ENCODE assay signal across 8 cellular contexts in genomic region chr13:39144941-39145533, GRCh38.
A peak's percentile ranks its signal among the peaks of the same experiment; 100 is the strongest.
DNase-seq lines count a peak whose midpoint lies in the region; ATAC-seq, FAIRE-seq and TF ChIP-seq lines count a peak whose summit lies in the region.

No MANE protein-coding gene starts in this region.

- H3K79me2 ChIP-seq in H1 (ENCODE audit: control insufficient read depth in 1 of 2, insufficient read depth in 2 of 2, low read length in 2 of 2): no peaks in the 10 kb centered on the region

- H3K4ac ChIP-seq in H1 (replicated peaks; ENCODE audit: insufficient read length, low read depth, low read length): no peak overlapping the region

- H2BK120ac ChIP-seq in H1 (replicated peaks; ENCODE audit: low read depth, low read length): no peak overlapping the region

- H2BK12ac ChIP-seq in H1 (ENCODE audit: low read depth, low read length): no peak overlapping the region

- peak; percentile 97 for FAIRE-seq in H1 (lab: Jason Lieb, UNC)

- no peak overlapping the region for H3K56ac ChIP-seq in H1 (replicated peaks; ENCODE audit: insufficient read length, low read depth, low read length)

- H3K4me3 ChIP-seq in RWPE2 (ENCODE audit: severe bottlenecking) (no peak overlapping the region), H1 (ENCODE audit: extremely low read depth in 1 of 4, insufficient read depth in 2 of 4, low read depth in 3 of 4, low read length in 4 of 4) (no peak overlapping the region), lung (no peak overlapping the region), transverse colon (no peak overlapping the region)

- WGBS in H1 (ENCODE audit: extremely low coverage in 1 of 2, insufficient coverage in 1 of 2, insufficient read length in 1 of 2, insufficient replicate concordance in 2 of 2, low coverage in 1 of 2, low lambda C conversion rate in 2 of 2, missing lambda C conversion rate in 1 of 2), 2 experiments: 35% methylated on average over 8 of the region's 8 CpGs; no CpG with 5 or more reads in 1 of the 2 experiments
- 22 to 24% methylated on average over 8 of the region's 8 CpGs for WGBS in lung, 2 donors
- WGBS in transverse colon (ENCODE audit: low coverage in 1 of 2), 2 donors: 20 to 22% methylated on average over 3 to 8 of the region's 8 CpGs

- DNase-seq in EH (ENCODE audit: low read depth): peak; percentile 64
- DNase-seq in HEK293T (ENCODE audit: extremely low spot score): peak; percentile 68
- DNase-seq in RWPE2 (ENCODE audit: low spot score): no peak
- peak; percentile 31 to 55 for DNase-seq in H1 (ENCODE audit: low read depth in 1 of 2, low spot score in 2 of 2)
- DNase-seq in lung (ENCODE audit: low spot score): no peak
- DNase-seq in transverse colon: peak; percentile 33

- no peak overlapping the region for H2BK15ac ChIP-seq in H1 (ENCODE audit: low read length)

- H3K36me3 ChIP-seq in RWPE2 (ENCODE audit: low read depth) (no peaks in the 10 kb centered on the region), H1 (ENCODE audit: control insufficient read depth in 2 of 4, insufficient read depth in 4 of 4, low read length in 3 of 4) (no peaks in the 10 kb centered on the region), lung (ENCODE audit: control insufficient read depth in 2 of 2, insufficient read depth in 2 of 2, low read length in 2 of 2) (no peaks in the 10 kb centered on the region), transverse colon (no peaks in the 10 kb centered on the region)

- H4K91ac ChIP-seq in H1 (replicated peaks; ENCODE audit: insufficient read length, low read length): no peak overlapping the region

- H3K27me3 ChIP-seq in RWPE2 (ENCODE audit: insufficient read depth, poor library complexity, severe bottlenecking) (peaks cover 24% of the 10 kb centered on the region), H1 (replicated peaks in 1 of 4; ENCODE audit: control insufficient read depth in 3 of 4, extremely low read depth in 1 of 4, insufficient read depth in 3 of 4, low read length in 3 of 4) (no peaks in the 10 kb centered on the region; a peak in 1 of 7 replicates), lung (ENCODE audit: control insufficient read depth, insufficient read depth) (no peaks in the 10 kb centered on the region), transverse colon (peaks cover 8% of the 10 kb centered on the region)

- H2BK5ac ChIP-seq in H1 (ENCODE audit: low read depth, low read length): no peak overlapping the region

- no peaks in the 10 kb centered on the region for H3K79me1 ChIP-seq in H1 (ENCODE audit: low read depth, low read length)

- no peak overlapping the region for H3K23ac ChIP-seq in H1 (ENCODE audit: insufficient read length)

- H3K9ac ChIP-seq in H1 (replicated peaks in 1 of 4; ENCODE audit: extremely low read depth in 1 of 4, low read depth in 3 of 4, low read length in 3 of 4): no peak overlapping the region

- H3K9me3 ChIP-seq in RWPE2 (ENCODE audit: severe bottlenecking) (no peaks in the 10 kb centered on the region), H1 (ENCODE audit: insufficient read depth in 2 of 2, low read depth in 1 of 2, low read length in 1 of 2) (no peaks in the 10 kb centered on the region), lung (ENCODE audit: control insufficient read depth in 2 of 2, insufficient read depth in 1 of 2, low read length in 1 of 2) (no peaks in the 10 kb centered on the region), transverse colon (no peaks in the 10 kb centered on the region)

- H3K14ac ChIP-seq in H1 (ENCODE audit: insufficient read length): no peak overlapping the region

- H3K27ac ChIP-seq in RWPE2 (ENCODE audit: poor library complexity, severe bottlenecking): no peak overlapping the region
- H3K27ac ChIP-seq in H1 (ENCODE audit: low read depth, low read length): no peak overlapping the region
- no peak overlapping the region for H3K27ac ChIP-seq in lung (ENCODE audit: low read depth in 1 of 2, low read length in 1 of 2)
- H3K27ac ChIP-seq in transverse colon: no peak overlapping the region

- no peak overlapping the region for H3K18ac ChIP-seq in H1 (ENCODE audit: extremely low read depth, low read length)

- H4K5ac ChIP-seq in H1 (ENCODE audit: insufficient read length, low read depth, low read length): no peak overlapping the region

- TF ChIP-seq RAD21 in H1 (IDR thresholded peaks at IDR 0.05 in 1 of 2, conservative IDR thresholded peaks at IDR 0.05 in 1 of 2; ENCODE audit: low read depth in 2 of 2, low read length in 2 of 2): peak; percentile 87 to 92

- no peak overlapping the region for H3K4me2 ChIP-seq in H1 (ENCODE audit: insufficient read depth in 1 of 2, low read depth in 2 of 2, low read length in 2 of 2)

- ATAC-seq in RWPE2 (ENCODE audit: low read depth): peak; percentile 22; the same call in 1 of the 3 replicates
- ATAC-seq in lung (ENCODE audit: insufficient read depth, low FRiP score): no peak
- ATAC-seq in GM21723 (IDR thresholded peaks at IDR 0.05; ENCODE audit: unreplicated experiment): no peak
- no peak for ATAC-seq in HG03135 (IDR thresholded peaks at IDR 0.05; ENCODE audit: unreplicated experiment)

- TF ChIP-seq POLR2A in H1 (IDR thresholded peaks at IDR 0.05; ENCODE audit: control extremely low read depth in 1 of 2, low read depth in 2 of 2, low read length in 2 of 2) (no peak), transverse colon (IDR thresholded peaks at IDR 0.05) (no peak)

- intact Hi-C loops in transverse colon (cut with DNase I; ENCODE audit: low total_unique reads): loop anchor here (5.0 kb wide), 1 partner anchor 472 kb away; no protein-coding TSS in a partner anchor

- H2BK20ac ChIP-seq in H1 (ENCODE audit: low read length): no peak overlapping the region

- H3K23me2 ChIP-seq in H1 (ENCODE audit: low read depth, low read length): no peaks in the 10 kb centered on the region

- TF ChIP-seq EP300 in H1 (IDR thresholded peaks at IDR 0.05; ENCODE audit: borderline replicate concordance in 1 of 2, low read depth in 2 of 2, low read length in 2 of 2) (no peak), transverse colon (IDR thresholded peaks at IDR 0.05; ENCODE audit: low read depth) (no peak)

- POLR2A ChIA-PET in HEK293T (lab: Yijun Ruan, JAX): no interaction called here
- POLR2A ChIA-PET in H1 (lab: Charles Lee; ENCODE audit: partially characterized antibody): no interaction called here

- no peaks in the 10 kb centered on the region for H4K20me1 ChIP-seq in H1 (replicated peaks in 1 of 2; ENCODE audit: control insufficient read depth in 1 of 2, insufficient read depth in 2 of 2, low read length in 2 of 2)

- H2AFZ ChIP-seq in H1 (ENCODE audit: low read length): no peak overlapping the region

- H3K4me1 ChIP-seq in RWPE2 (ENCODE audit: insufficient read depth, poor library complexity, severe bottlenecking) (peaks cover 4% of the 10 kb centered on the region), H1 (replicated peaks in 1 of 4; ENCODE audit: control insufficient read depth in 3 of 4, insufficient read depth in 4 of 4, low read length in 3 of 4) (peaks cover 0 to 4% (median 0%) of the 10 kb centered on the region in 4 experiments; a peak in 2 of 7 replicates), lung (ENCODE audit: control insufficient read depth in 2 of 2, insufficient read depth in 2 of 2, low read length in 2 of 2) (no peaks in the 10 kb centered on the region), transverse colon (no peaks in the 10 kb centered on the region)

- no peak overlapping the region for H2AK5ac ChIP-seq in H1 (ENCODE audit: low read depth, low read length)

- in situ Hi-C loops in transverse colon (cut with MboI; ENCODE audit: low pct_ligation_motif_present in 1 of 4, low pct_unique_long_range_greater_than_20kb in 1 of 4, low sequenced_read_pairs in 3 of 4): loop anchor here (10.0 kb wide), 1 partner anchor 470 kb away; no protein-coding TSS in a partner anchor

- H4K8ac ChIP-seq in H1 (ENCODE audit: extremely low read depth, insufficient read depth, low read length): no peak overlapping the region

- TF ChIP-seq CTCF in RWPE2 (IDR thresholded peaks at IDR 0.05; ENCODE audit: poor library complexity, severe bottlenecking): peak; percentile 87
- TF ChIP-seq CTCF in H1 (IDR thresholded peaks at IDR 0.05; ENCODE audit: control extremely low read depth in 1 of 3, insufficient read depth in 1 of 3, low read depth in 1 of 3, low read length in 3 of 3): peak; percentile 50 to 85 (median 70)
- TF ChIP-seq CTCF in lung (IDR thresholded peaks at IDR 0.05; ENCODE audit: control extremely low read depth, extremely low read depth): peak; percentile 56
- peak; percentile 51 to 62 (median 56) for TF ChIP-seq CTCF in transverse colon (IDR thresholded peaks at IDR 0.05)

- CTCF ChIA-PET in HEK293T (lab: Yijun Ruan, JAX) (interaction anchor here (0.6 to 2.3 kb wide), 8 partner anchors 11 to 471 kb away, joined by 3 to 15 read pairs (median 3); no protein-coding TSS in a partner anchor), H1 (lab: Charles Lee; ENCODE audit: partially characterized antibody) (interaction anchor here (0.7 to 4.4 kb wide), 38 partner anchors 10 to 750 kb away, joined by 3 to 50 read pairs (median 4); no protein-coding TSS in a partner anchor)

TF ChIP-seq in HEK293T, 16 proteins besides CTCF, POLR2A, EP300 and RAD21 (continues in another document):
- no peak for TF ChIP-seq BHLHE40 (IDR thresholded peaks at IDR 0.05; ENCODE audit: borderline replicate concordance)
- TF ChIP-seq CTBP1 (IDR thresholded peaks at IDR 0.05; ENCODE audit: borderline replicate concordance): no peak
- no peak for TF ChIP-seq NFRKB (IDR thresholded peaks at IDR 0.05)
- TF ChIP-seq FOXM1 (IDR thresholded peaks at IDR 0.05; ENCODE audit: borderline replicate concordance): no peak
- TF ChIP-seq FOXA1 (IDR thresholded peaks at IDR 0.05): no peak
- no peak for TF ChIP-seq LEF1 (IDR thresholded peaks at IDR 0.05; ENCODE audit: borderline replicate concordance)
- TF ChIP-seq ZNF384 (IDR thresholded peaks at IDR 0.05): no peak
- no peak for TF ChIP-seq ELF4 (IDR thresholded peaks at IDR 0.05)
- no peak for TF ChIP-seq HDGF (IDR thresholded peaks at IDR 0.05; ENCODE audit: borderline replicate concordance)
- TF ChIP-seq FOXK2 (IDR thresholded peaks at IDR 0.05): no peak
- TF ChIP-seq L3MBTL2 (conservative IDR thresholded peaks at IDR 0.05): no peak
- TF ChIP-seq SUZ12 (IDR thresholded peaks at IDR 0.05): no peak

TF ChIP-seq in H1, 55 proteins besides CTCF, POLR2A, EP300 and RAD21:
- no peak for TF ChIP-seq SP4 (IDR thresholded peaks at IDR 0.05; ENCODE audit: low read length)
- no peak for TF ChIP-seq SUZ12 (IDR thresholded peaks at IDR 0.05; ENCODE audit: low read length)

Comparison
In these comparisons a context has a peak if more than half of its experiments do, and no peak if none do; other contexts are left out.
1. DNase-seq: peak in EH (single experiment), HEK293T (single experiment), H1 (2 of 2) and transverse colon (single experiment); none in RWPE2 (single experiment) and lung (single experiment).
2. Peak in every context shown above with its lines, with median percentiles within 50 percentile points of each other: CTCF ChIP-seq.